Comparison of ENCODE assay signal across 19 cellular contexts in the genomic region with DNA sequence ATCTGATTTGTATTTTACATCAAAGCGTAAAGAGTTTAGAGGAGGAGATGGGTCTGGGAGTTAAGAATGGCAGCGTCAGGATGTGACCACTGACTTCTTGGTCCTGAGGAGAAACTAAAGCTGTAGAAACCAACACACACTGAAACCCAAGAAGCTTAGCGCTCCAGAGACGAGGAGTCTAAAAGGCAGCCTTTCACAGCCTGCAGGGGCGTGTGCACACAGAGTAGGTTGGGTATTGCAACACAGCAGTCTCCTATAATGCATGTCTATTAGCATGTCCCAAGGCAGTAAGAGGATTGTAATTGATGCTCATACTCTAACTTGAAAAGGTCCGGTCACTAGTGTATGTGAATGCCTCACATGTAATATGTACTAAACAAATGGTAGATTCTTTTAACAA. TPM values are rescaled to one million over a fixed set of nuclear protein-coding genes. Genes with fewer than 3 reads are reported as not detected.
DNase-seq lines count a peak whose midpoint lies in the region; ATAC-seq and TF ChIP-seq lines count a peak whose summit lies in the region.
"Had no signal": no experiment of that assay in that cellular context is flagged by ENCODE, and none has a peak within 500 bp of the region (broad histone marks: within the 10 kb centered on the region; RNA-seq: fewer than 3 reads in every experiment).

No MANE protein-coding gene starts in this region.

- WGBS in mammary epithelial cell (ENCODE audit: low coverage, missing lambda C conversion rate) = 91% methylated on average over 6 of the region's 6 CpGs

- intact Hi-C loops in mammary epithelial cell (cut with micrococcal nuclease) (no loop called here), breast epithelium (cut with DNase I; ENCODE audit: low total_unique reads) (no loop called here)
- intact Hi-C loops in naive thymus-derived CD4-positive, alpha-beta T cell (cut with micrococcal nuclease) = loop anchor here in 1 of 2 donors (2.0 kb wide), 1 partner anchor 15 kb away; no protein-coding TSS in a partner anchor

- dilution Hi-C loops in mammary epithelial cell (cut with HindIII; ENCODE audit: low sequenced_read_pairs) = no loop called here

- DNase-seq in mammary epithelial cell = peak; percentile 5
- no peak for DNase-seq in breast epithelium (ENCODE audit: low spot score in 2 of 2)
- DNase-seq in amniotic epithelial cell (ENCODE audit: low read depth) = peak; percentile 45
- DNase-seq in naive thymus-derived CD4-positive, alpha-beta T cell = no peak
- no peak for DNase-seq in GM20000 (ENCODE audit: low spot score)
- DNase-seq in hepatic stellate cell (ENCODE audit: low spot score) = no peak
- no peak for DNase-seq in activated gamma-delta T cell treated with Interleukin-2 at 50 U/mL for 16 hours
- DNase-seq: DMS79 treated with DMSO at 0.1 percent for 48 hours, GOT3, HFFc6, NCI-H226, NCI-H524 treated with DMSO at 0.1 percent for 48 hours, SHP77 had no signal

- H3K4me2 ChIP-seq in mammary epithelial cell (ENCODE audit: insufficient read depth, low read depth, low read length) = no peak overlapping the region
- H3K4me2 ChIP-seq: BLaER1 treated with 17β-estradiol and CSF1 and Interleukin-3, amounts not matched to agents 10 nM and 100 nM had no signal

- POLR2A ChIA-PET in naive thymus-derived CD4-positive, alpha-beta T cell (lab: Charles Lee) = no interaction called here

- TF ChIP-seq POLR2A in breast epithelium (IDR thresholded peaks at IDR 0.05) = no peak

- H3K27me3 ChIP-seq in mammary epithelial cell (ENCODE audit: insufficient read depth, low read length) (no peaks in the 10 kb centered on the region), breast epithelium (no peaks in the 10 kb centered on the region)
- no peaks in the 10 kb centered on the region for H3K27me3 ChIP-seq in naive thymus-derived CD4-positive, alpha-beta T cell (ENCODE audit: control insufficient read depth in 2 of 2, insufficient read depth in 2 of 2, low read length in 2 of 2)
- H3K27me3 ChIP-seq: BLaER1 treated with 17β-estradiol and CSF1 and Interleukin-3, amounts not matched to agents 10 nM and 100 nM had no signal

- H3K4me3 ChIP-seq in mammary epithelial cell (replicated peaks in 1 of 3; ENCODE audit: insufficient read depth in 1 of 3, low read depth in 2 of 3, low read length in 3 of 3) = no peak overlapping the region
- H3K4me3 ChIP-seq in breast epithelium = no peak overlapping the region
- no peak overlapping the region for H3K4me3 ChIP-seq in naive thymus-derived CD4-positive, alpha-beta T cell (ENCODE audit: low read length)
- H3K4me3 ChIP-seq: BLaER1 treated with 17β-estradiol and CSF1 and Interleukin-3, amounts not matched to agents 10 nM and 100 nM had no signal

- H2AFZ ChIP-seq in mammary epithelial cell (ENCODE audit: low read depth, low read length) = no peak overlapping the region

- no TSS peak for BruUV-seq in mammary epithelial cell (replicated peaks; lab: Mats Ljungman, UMichigan)

- H3K4me1 ChIP-seq in mammary epithelial cell (ENCODE audit: insufficient read depth, low read length) (no peaks in the 10 kb centered on the region), breast epithelium (no peaks in the 10 kb centered on the region)
- H3K4me1 ChIP-seq in naive thymus-derived CD4-positive, alpha-beta T cell (ENCODE audit: control insufficient read depth in 2 of 2, insufficient read depth in 2 of 2, low read length in 2 of 2) = no peaks in the 10 kb centered on the region

- H3K27ac Mint-ChIP-seq in naive thymus-derived CD4-positive, alpha-beta T cell = no peak overlapping the region
- H3K27ac Mint-ChIP-seq: HFFc6 had no signal

- CTCF ChIA-PET in mammary epithelial cell (lab: Charles Lee; ENCODE audit: low non-redundant PET) = no interaction called here
- CTCF ChIA-PET in naive thymus-derived CD4-positive, alpha-beta T cell (lab: Charles Lee) = interaction anchor here (0.6 kb wide), 1 partner anchor 18 kb away, joined by 3 read pairs; no protein-coding TSS in a partner anchor

- no peaks in the 10 kb centered on the region for H3K27me3 Mint-ChIP-seq in naive thymus-derived CD4-positive, alpha-beta T cell
- H3K27me3 Mint-ChIP-seq: IgD-negative memory B cell had no signal

- in situ Hi-C loops in mammary epithelial cell (cut with MboI; ENCODE audit: low sequenced_read_pairs in 2 of 2) = no loop called here

- H3K27ac ChIP-seq in mammary epithelial cell (ENCODE audit: insufficient read depth, low read depth, low read length) (no peak overlapping the region), breast epithelium (no peak overlapping the region)
- no peak overlapping the region for H3K27ac ChIP-seq in naive thymus-derived CD4-positive, alpha-beta T cell (ENCODE audit: low read depth, low read length)
- H3K27ac ChIP-seq: BLaER1 treated with 17β-estradiol and CSF1 and Interleukin-3, amounts not matched to agents 10 nM and 100 nM had no signal

- no peak overlapping the region for H3K9ac ChIP-seq in mammary epithelial cell (ENCODE audit: insufficient read depth, low read length)
- H3K9ac ChIP-seq: BLaER1 treated with 17β-estradiol and CSF1 and Interleukin-3, amounts not matched to agents 10 nM and 100 nM had no signal

- H3K36me3 Mint-ChIP-seq in naive thymus-derived CD4-positive, alpha-beta T cell = peaks cover 27 to 60% (median 37%) of the 10 kb centered on the region in 5 donors

- no peaks in the 10 kb centered on the region for H4K20me1 ChIP-seq in mammary epithelial cell (ENCODE audit: insufficient read depth, low read length)

- peak; percentile 24 for ATAC-seq in naive thymus-derived CD4-positive, alpha-beta T cell
- no peak for ATAC-seq in GM21367 (IDR thresholded peaks at IDR 0.05; ENCODE audit: unreplicated experiment)
- ATAC-seq: SK-N-SH treated with all-trans-retinoic acid at 6 μM for 48 hours had no signal

- H3K36me3 ChIP-seq in mammary epithelial cell (ENCODE audit: insufficient read depth, low read length) (no peaks in the 10 kb centered on the region), breast epithelium (no peaks in the 10 kb centered on the region)
- H3K36me3 ChIP-seq in naive thymus-derived CD4-positive, alpha-beta T cell (ENCODE audit: control insufficient read depth in 2 of 3, insufficient read depth in 3 of 3, low read length in 3 of 3) = peaks cover 0 to 46% (median 0%) of the 10 kb centered on the region in 3 experiments

- TF ChIP-seq CTCF in mammary epithelial cell (conservative IDR thresholded peaks at IDR 0.05 in 1 of 2, IDR thresholded peaks at IDR 0.05 in 1 of 2; ENCODE audit: extremely low read depth in 1 of 2, insufficient read depth in 1 of 2, low read depth in 1 of 2, low read length in 2 of 2) (no peak), breast epithelium (IDR thresholded peaks at IDR 0.05) (no peak), GM20000 (IDR thresholded peaks at IDR 0.05; ENCODE audit: extremely low read depth, missing control alignments) (no peak)

- H3K4me3 Mint-ChIP-seq in naive thymus-derived CD4-positive, alpha-beta T cell = no peak overlapping the region
- H3K4me3 Mint-ChIP-seq: HFFc6 had no signal

- H3K9me3 Mint-ChIP-seq in naive thymus-derived CD4-positive, alpha-beta T cell = peaks cover 0 to 4% (median 0%) of the 10 kb centered on the region in 11 donors
- H3K9me3 Mint-ChIP-seq: HFFc6, IgD-negative memory B cell had no signal

- H3K79me2 ChIP-seq in mammary epithelial cell (ENCODE audit: insufficient read depth, low read length) = no peaks in the 10 kb centered on the region

- H3K4me1 Mint-ChIP-seq in naive thymus-derived CD4-positive, alpha-beta T cell = peaks cover 3 to 13% (median 8%) of the 10 kb centered on the region in 7 donors

- no peaks in the 10 kb centered on the region for H3K9me3 ChIP-seq in mammary epithelial cell (replicated peaks; ENCODE audit: insufficient read depth, low read length)
- H3K9me3 ChIP-seq in breast epithelium = no peaks in the 10 kb centered on the region
- no peaks in the 10 kb centered on the region for H3K9me3 ChIP-seq in naive thymus-derived CD4-positive, alpha-beta T cell (ENCODE audit: control insufficient read depth in 2 of 3, low read length in 3 of 3)

RNA-seq across cellular contexts. Expression of a gene that starts 57.4 kb away (rescaled TPM):
- total RNA-seq in mammary epithelial cell (not detected), breast epithelium (1 to 10 TPM in 1 of 3 donors, not detected in 2; 1.3 TPM)
- polyA plus RNA-seq in mammary epithelial cell = not detected
- polyA minus RNA-seq in mammary epithelial cell = not detected
- total RNA-seq in naive thymus-derived CD4-positive, alpha-beta T cell = 1 to 10 TPM; 1.1 to 2.5 (median 1.8) TPM
- 1 to 10 TPM in 1 of 2 donors, under 1 TPM in 1; 0.56 to 1.5 TPM for polyA plus RNA-seq in naive thymus-derived CD4-positive, alpha-beta T cell
- total RNA-seq: G401, HFFc6, LHCN-M2 had no signal
- polyA plus RNA-seq: IgD-negative memory B cell had no signal

Comparison
In these comparisons a context has a peak if more than half of its experiments do, and no peak if none do; other contexts are left out.
1. DNase-seq: peak in mammary epithelial cell (single experiment) and amniotic epithelial cell (single experiment); none in breast epithelium (0 of 2), naive thymus-derived CD4-positive, alpha-beta T cell (0 of 9), GM20000 (single experiment), hepatic stellate cell (single experiment) and activated gamma-delta T cell treated with Interleukin-2 at 50 U/mL for 16 hours (single experiment).